In genomic region chr1:180908084-180908765, GRCh38 we compare ENCODE assay signal across 14 cellular contexts.
"Had no signal": no experiment of that assay in that cellular context is flagged by ENCODE, and none has a peak within 500 bp of the region (broad histone marks: within the 10 kb centered on the region; RNA-seq: fewer than 3 reads in every experiment).

No MANE protein-coding gene starts in this region.

- H3K4me3 Mint-ChIP-seq: activated naive CD8-positive, alpha-beta T cell treated with anti-CD3 and anti-CD28 coated beads, Interleukin-2, amount 10 ng/mL, durations not matched to agents 7 days and 5 days; stimulated activated naive B cell treated with anti-CD40 and anti-IgM and Interleukin-4, amounts not matched to agents 10 μg/mL and 1 μg/mL and 100 μg/mL, for 72 hours had no signal

- H3K36me3 ChIP-seq: cardiac muscle cell had no signal

- H3K27ac Mint-ChIP-seq: activated naive CD8-positive, alpha-beta T cell treated with anti-CD3 and anti-CD28 coated beads, Interleukin-2, amount 10 ng/mL, durations not matched to agents 7 days and 5 days; stimulated activated naive B cell treated with anti-CD40 and anti-IgM and Interleukin-4, amounts not matched to agents 10 μg/mL and 1 μg/mL and 100 μg/mL, for 72 hours had no signal

- DNase-seq: activated CD4-positive, alpha-beta T cell treated with anti-CD3 and anti-CD28 coated beads for 1 hour; activated naive CD4-positive, alpha-beta T cell treated with Interleukin-2 at 50 U/mL for 16 hours; activated naive CD8-positive, alpha-beta T cell treated with anti-CD3 and anti-CD28 coated beads, Interleukin-2, amount 10 ng/mL, durations not matched to agents 7 days and 5 days; amygdala; erythroblast; foreskin melanocyte; glutamatergic neuron; hippocampal formation; islet precursor cell; retina; stimulated activated naive B cell treated with anti-CD40 and anti-IgM and Interleukin-4, amounts not matched to agents 10 μg/mL and 1 μg/mL and 100 μg/mL, for 72 hours had no signal

- H3K4me3 ChIP-seq: cardiac muscle cell had no signal

- H3K27ac ChIP-seq: cardiac muscle cell, VCaP had no signal

- FAIRE-seq: endometrium had no signal
